In the genomic region with DNA sequence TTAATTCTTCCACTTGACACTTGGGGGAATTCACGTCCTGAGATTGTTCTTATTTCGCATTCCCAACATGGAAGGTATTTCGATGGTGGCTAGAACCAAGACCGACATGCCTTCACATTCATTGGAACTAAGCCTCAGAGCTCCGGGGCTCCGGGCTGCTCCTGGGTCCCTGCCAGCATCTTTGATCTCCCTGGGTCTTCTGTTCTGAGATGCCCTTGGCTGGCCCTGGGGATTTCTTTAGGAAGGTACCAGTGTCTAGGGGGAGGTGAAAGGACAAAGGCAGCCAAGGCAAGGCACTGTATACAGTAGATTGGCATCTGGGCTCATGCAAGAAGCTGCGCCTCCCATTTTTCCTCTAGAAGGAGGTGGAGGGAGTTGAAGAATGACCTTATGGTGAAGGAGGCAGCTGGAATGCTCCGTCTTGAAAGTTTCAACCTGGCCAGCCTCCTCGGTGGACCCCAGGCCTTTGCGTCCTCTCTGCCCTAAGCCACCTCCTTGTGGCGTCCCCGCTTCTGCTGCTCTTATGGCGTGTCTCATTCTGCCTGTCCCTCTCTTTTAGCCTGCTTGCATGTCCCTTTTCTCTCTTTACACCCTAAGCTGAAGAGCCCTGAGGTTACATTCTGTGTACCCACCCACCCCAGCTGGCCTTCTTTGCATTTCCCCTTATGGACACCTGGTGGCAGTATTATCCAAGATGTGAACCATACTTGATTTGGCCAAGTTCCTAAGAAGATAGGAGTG, we compare ENCODE assay signal across 8 cellular contexts.
DNase-seq lines count a peak whose midpoint lies in the region; ATAC-seq and TF ChIP-seq lines count a peak whose summit lies in the region.

No MANE protein-coding gene starts in this region.

- 54 to 77% (median 73%) methylated on average over 13 of the region's 13 CpGs for WGBS in adrenal gland, 4 donors
- 82% methylated on average over 13 of the region's 13 CpGs for WGBS in hepatocyte (ENCODE audit: low lambda C conversion rate, missing lambda C conversion rate)

- H2AFZ ChIP-seq in hepatocyte, result no peak overlapping the region

- intact Hi-C loops in adrenal gland (cut with DNase I), result no loop called here

- no peak overlapping the region for H3K27ac ChIP-seq in adrenal gland
- H3K27ac ChIP-seq in hepatocyte, result no peak overlapping the region

- H3K9me2 ChIP-seq in hepatocyte (replicated peaks; ENCODE audit: insufficient read depth), result no peaks in the 10 kb centered on the region

- no peaks in the 10 kb centered on the region for H4K20me1 ChIP-seq in hepatocyte (ENCODE audit: insufficient read depth, poor library complexity, severe bottlenecking)

- TF ChIP-seq CTCF in adrenal gland (IDR thresholded peaks at IDR 0.05), result peak; percentile 42 to 53 (median 48)
- TF ChIP-seq CTCF in hepatocyte (IDR thresholded peaks at IDR 0.05; ENCODE audit: poor library complexity), result peak; percentile 69

- H3K27me3 ChIP-seq in adrenal gland, result no peaks in the 10 kb centered on the region
- H3K27me3 ChIP-seq in hepatocyte, result peaks cover 4% of the 10 kb centered on the region

- ATAC-seq in GM19395 (IDR thresholded peaks at IDR 0.05; ENCODE audit: unreplicated experiment) (peak; percentile 67), HG02623 (IDR thresholded peaks at IDR 0.05; ENCODE audit: unreplicated experiment) (no peak)

- H3K4me1 ChIP-seq in adrenal gland (replicated peaks in 1 of 2) (no peaks in the 10 kb centered on the region), hepatocyte (ENCODE audit: insufficient read depth) (no peaks in the 10 kb centered on the region)

- no peak overlapping the region for H3K4me3 ChIP-seq in adrenal gland
- H3K4me3 ChIP-seq in hepatocyte, result no peak overlapping the region

- no peak for TF ChIP-seq POLR2A in adrenal gland (IDR thresholded peaks at IDR 0.05)

- DNase-seq in Caki2 (ENCODE audit: low read depth), result peak; percentile 21
- peak; percentile 72 for DNase-seq in NCI-H2227 (lab: John Stamatoyannopoulos, UW; ENCODE audit: unreplicated experiment)
- DNase-seq in adrenal gland, result peak in 2 of 7 donors; percentile 15 to 16
- peak; percentile 67 for DNase-seq in hepatocyte (ENCODE audit: low spot score)
- DNase-seq in superior temporal gyrus (ENCODE audit: extremely low spot score), result peak; percentile 64
- no peak for DNase-seq in NCI-H187 (lab: John Stamatoyannopoulos, UW)

- H3K36me3 ChIP-seq in adrenal gland (replicated peaks in 1 of 2) (no peaks in the 10 kb centered on the region), hepatocyte (replicated peaks; ENCODE audit: insufficient read depth, low read depth) (no peaks in the 10 kb centered on the region)

- H3K9me3 ChIP-seq in adrenal gland (replicated peaks in 1 of 3), result no peaks in the 10 kb centered on the region
- no peaks in the 10 kb centered on the region for H3K9me3 ChIP-seq in hepatocyte (ENCODE audit: low read depth)

- in situ Hi-C loops in Caki2 (cut with HindIII; ENCODE audit: low pct_unique_long_range_greater_than_20kb, low sequenced_read_pairs), result no loop called here

- H3K79me2 ChIP-seq in hepatocyte, result no peaks in the 10 kb centered on the region

- H3K4me2 ChIP-seq in hepatocyte, result no peak overlapping the region

Comparison
In these comparisons a context has a peak if more than half of its experiments do, and no peak if none do; other contexts are left out.
1. DNase-seq: peak in Caki2 (single experiment), NCI-H2227 (single experiment), hepatocyte (single experiment) and superior temporal gyrus (single experiment); none in NCI-H187 (0 of 2).